24 cellular contexts compared by ENCODE assay signal in genomic region chr5:52767217-52767743, GRCh38.
"Had no signal": no experiment of that assay in that cellular context is flagged by ENCODE, and none has a peak within 500 bp of the region (broad histone marks: within the 10 kb centered on the region; RNA-seq: fewer than 3 reads in every experiment).

No MANE protein-coding gene starts in this region.

- H3K27me3 Mint-ChIP-seq: activated CD4-positive, alpha-beta memory T cell treated with anti-CD3 and anti-CD28 coated beads, Interleukin-2, amount 10 ng/mL, durations not matched to agents 7 days and 5 days; activated T-cell treated with anti-CD3 and anti-CD28 coated beads, Interleukin-2, amount 50 U/mL, for 24 hours; progenitor cell of endocrine pancreas had no signal

- H3K4me1 ChIP-seq: breast epithelium, esophagus squamous epithelium, neural progenitor cell, stomach had no signal

- H3K4me3 Mint-ChIP-seq: activated CD4-positive, alpha-beta memory T cell treated with anti-CD3 and anti-CD28 coated beads, Interleukin-2, amount 10 ng/mL, durations not matched to agents 7 days and 5 days; activated naive CD4-positive, alpha-beta T cell treated with anti-CD3 and anti-CD28 coated beads for 36 hours; activated T-cell treated with anti-CD3 and anti-CD28 coated beads, Interleukin-2, amount 50 U/mL, for 24 hours; naive B cell; neural progenitor cell; T-helper 2 cell treated with Interferon-gamma antibody and Interleukin-4, amounts not matched to agents 5 μg/mL and 100 μg/mL, for 36 hours had no signal

- H3K4me1 Mint-ChIP-seq: naive B cell had no signal

- ATAC-seq: foreskin keratinocyte, left cardiac atrium, mucosa of descending colon had no signal

- H3K9ac ChIP-seq: neural progenitor cell had no signal

- H3K27me3 ChIP-seq: breast epithelium, esophagus squamous epithelium, neural progenitor cell, stomach had no signal

- H3K9me3 Mint-ChIP-seq: neural progenitor cell had no signal

- H3K36me3 Mint-ChIP-seq: naive B cell, neural progenitor cell had no signal

- H3K36me3 ChIP-seq: breast epithelium, esophagus squamous epithelium, neural progenitor cell, stomach had no signal

- H3K9me3 ChIP-seq: breast epithelium, esophagus squamous epithelium, mucosa of descending colon, stomach had no signal

- DNase-seq: activated CD4-positive, alpha-beta memory T cell treated with anti-CD3 and anti-CD28 coated beads, Interleukin-2, amount 10 ng/mL, durations not matched to agents 7 days and 5 days; activated CD4-positive, alpha-beta T cell treated with anti-CD3 and anti-CD28 coated beads for 48 hours; activated CD4-positive, CD25-positive, alpha-beta regulatory T cell; activated naive CD4-positive, alpha-beta T cell treated with anti-CD3 and anti-CD28 coated beads for 36 hours; activated T-cell treated with anti-CD3 and anti-CD28 coated beads, Interleukin-2, amount 50 U/mL, for 24 hours; effector CD8-positive, alpha-beta T cell; esophagus squamous epithelium; foreskin keratinocyte; glutamatergic neuron; hippocampal formation; left cardiac atrium; mesenchymal stem cell; mucosa of descending colon; naive B cell; stimulated activated CD4-positive, alpha-beta T cell treated with anti-CD3 and anti-CD28 coated beads, Interleukin-12 subunit alpha, Interleukin-12 subunit beta, amount 100 ng/mL, for 4 hours; stimulated activated CD4-positive, alpha-beta T cell treated with anti-CD3 and anti-CD28 coated beads, Interleukin-1b, Interleukin-23, amount 100 ng/mL, for 48 hours; stimulated activated CD8-positive, alpha-beta memory T cell treated with anti-CD3 and anti-CD28 coated beads, Interleukin-4, amount 100 ng/mL, for 48 hours; stomach had no signal

- H3K27ac Mint-ChIP-seq: activated CD4-positive, alpha-beta memory T cell treated with anti-CD3 and anti-CD28 coated beads, Interleukin-2, amount 10 ng/mL, durations not matched to agents 7 days and 5 days; activated naive CD4-positive, alpha-beta T cell treated with anti-CD3 and anti-CD28 coated beads for 36 hours; activated T-cell treated with anti-CD3 and anti-CD28 coated beads, Interleukin-2, amount 50 U/mL, for 24 hours; activated T-helper 2 cell treated with anti-CD3 and anti-CD28 coated beads, Interferon-gamma antibody, Interleukin-2, Interleukin-4, amounts not matched to agents 10 μg/mL and 5 μg/mL and 100 μg/mL, durations not matched to agents 14 hours and 24 hours and 36 hours; naive B cell; neural progenitor cell; progenitor cell of endocrine pancreas; T-helper 2 cell treated with Interferon-gamma antibody and Interleukin-4, amounts not matched to agents 5 μg/mL and 100 μg/mL, for 36 hours had no signal

- H3K4me3 ChIP-seq: breast epithelium, coronary artery, esophagus squamous epithelium, mucosa of descending colon, neural progenitor cell, stomach had no signal
